In the genomic region with DNA sequence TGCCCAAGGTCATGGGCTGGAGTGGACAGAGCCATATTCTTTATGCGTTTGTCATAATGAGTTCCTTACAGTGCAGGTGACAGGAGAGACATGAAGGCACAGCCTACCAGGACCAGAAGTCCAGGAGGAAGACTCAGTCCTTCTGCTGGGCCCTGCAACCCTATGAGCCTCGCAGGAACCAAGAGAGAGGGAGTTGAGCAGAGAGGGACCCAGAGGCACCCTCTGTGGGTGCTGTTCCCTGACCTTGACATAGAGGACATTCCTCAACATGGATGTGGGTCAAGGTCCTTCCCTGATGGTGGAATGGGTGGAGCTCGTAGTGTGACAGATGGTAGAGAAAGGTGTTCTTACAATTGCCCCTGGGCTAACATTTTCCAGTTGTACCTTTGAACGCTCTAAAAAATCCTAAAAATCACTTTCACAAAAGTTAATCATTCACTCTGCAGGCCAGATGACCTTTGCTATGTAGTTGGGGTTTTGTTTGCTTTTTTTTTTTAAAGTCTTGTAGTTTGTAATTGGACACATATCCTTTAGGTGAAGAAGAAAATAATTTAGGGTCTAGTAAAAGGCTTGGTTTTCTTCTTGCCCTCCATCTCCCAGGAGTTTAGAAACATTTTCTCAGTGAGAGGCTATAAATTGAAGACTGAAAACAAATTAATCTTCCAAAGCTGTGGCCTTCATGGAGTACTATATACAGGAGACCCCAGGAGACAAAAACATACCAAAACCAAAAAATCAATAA, we compare ENCODE assay signal across 1 cellular context.
TF ChIP-seq lines count a peak whose summit lies in the region.

No MANE protein-coding gene starts in this region.

TF ChIP-seq in HepG2, 621 proteins besides CTCF, POLR2A, EP300 and RAD21 (continued from another document and continues in another):
- TF ChIP-seq, protein P1, sequence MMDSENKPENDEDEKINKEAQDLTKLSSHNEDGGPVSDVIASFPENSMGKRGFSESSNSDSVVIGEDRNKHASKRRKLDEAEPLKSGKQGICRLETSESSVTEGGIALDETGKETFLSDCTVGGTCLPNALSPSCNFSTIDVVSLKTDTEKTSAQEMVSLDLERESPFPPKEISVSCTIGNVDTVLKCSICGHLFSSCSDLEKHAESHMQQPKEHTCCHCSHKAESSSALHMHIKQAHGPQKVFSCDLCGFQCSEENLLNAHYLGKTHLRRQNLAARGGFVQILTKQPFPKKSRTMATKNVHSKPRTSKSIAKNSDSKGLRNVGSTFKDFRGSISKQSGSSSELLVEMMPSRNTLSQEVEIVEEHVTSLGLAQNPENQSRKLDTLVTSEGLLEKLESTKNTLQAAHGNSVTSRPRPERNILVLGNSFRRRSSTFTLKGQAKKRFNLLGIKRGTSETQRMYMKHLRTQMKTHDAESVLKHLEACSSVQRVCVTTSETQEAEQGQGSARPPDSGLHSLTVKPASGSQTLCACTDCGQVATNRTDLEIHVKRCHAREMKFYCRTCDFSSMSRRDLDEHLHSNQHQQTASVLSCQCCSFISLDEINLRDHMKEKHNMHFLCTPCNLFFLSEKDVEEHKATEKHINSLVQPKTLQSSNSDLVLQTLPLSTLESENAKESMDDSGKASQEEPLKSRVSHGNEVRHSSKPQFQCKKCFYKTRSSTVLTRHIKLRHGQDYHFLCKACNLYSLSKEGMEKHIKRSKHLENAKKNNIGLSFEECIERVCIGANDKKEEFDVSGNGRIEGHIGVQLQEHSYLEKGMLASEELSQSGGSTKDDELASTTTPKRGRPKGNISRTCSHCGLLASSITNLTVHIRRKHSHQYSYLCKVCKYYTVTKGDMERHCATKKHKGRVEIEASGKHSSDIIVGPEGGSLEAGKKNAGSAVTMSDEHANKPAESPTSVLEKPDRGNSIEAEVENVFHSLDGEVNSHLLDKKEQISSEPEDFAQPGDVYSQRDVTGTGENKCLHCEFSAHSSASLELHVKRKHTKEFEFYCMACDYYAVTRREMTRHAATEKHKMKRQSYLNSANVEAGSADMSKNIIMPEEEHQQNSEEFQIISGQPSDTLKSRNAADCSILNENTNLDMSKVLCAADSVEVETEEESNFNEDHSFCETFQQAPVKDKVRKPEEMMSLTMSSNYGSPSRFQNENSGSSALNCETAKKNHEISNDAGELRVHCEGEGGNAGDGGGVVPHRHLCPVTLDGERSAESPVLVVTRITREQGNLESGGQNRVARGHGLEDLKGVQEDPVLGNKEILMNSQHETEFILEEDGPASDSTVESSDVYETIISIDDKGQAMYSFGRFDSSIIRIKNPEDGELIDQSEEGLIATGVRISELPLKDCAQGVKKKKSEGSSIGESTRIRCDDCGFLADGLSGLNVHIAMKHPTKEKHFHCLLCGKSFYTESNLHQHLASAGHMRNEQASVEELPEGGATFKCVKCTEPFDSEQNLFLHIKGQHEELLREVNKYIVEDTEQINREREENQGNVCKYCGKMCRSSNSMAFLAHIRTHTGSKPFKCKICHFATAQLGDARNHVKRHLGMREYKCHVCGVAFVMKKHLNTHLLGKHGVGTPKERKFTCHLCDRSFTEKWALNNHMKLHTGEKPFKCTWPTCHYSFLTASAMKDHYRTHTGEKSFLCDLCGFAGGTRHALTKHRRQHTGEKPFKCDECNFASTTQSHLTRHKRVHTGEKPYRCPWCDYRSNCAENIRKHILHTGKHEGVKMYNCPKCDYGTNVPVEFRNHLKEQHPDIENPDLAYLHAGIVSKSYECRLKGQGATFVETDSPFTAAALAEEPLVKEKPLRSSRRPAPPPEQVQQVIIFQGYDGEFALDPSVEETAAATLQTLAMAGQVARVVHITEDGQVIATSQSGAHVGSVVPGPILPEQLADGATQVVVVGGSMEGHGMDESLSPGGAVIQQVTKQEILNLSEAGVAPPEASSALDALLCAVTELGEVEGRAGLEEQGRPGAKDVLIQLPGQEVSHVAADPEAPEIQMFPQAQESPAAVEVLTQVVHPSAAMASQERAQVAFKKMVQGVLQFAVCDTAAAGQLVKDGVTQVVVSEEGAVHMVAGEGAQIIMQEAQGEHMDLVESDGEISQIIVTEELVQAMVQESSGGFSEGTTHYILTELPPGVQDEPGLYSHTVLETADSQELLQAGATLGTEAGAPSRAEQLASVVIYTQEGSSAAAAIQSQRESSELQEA (CRISPR knock-in tag; IDR thresholded peaks at IDR 0.05; ENCODE audit: not compliant biosample characterization), result no peak
- TF ChIP-seq, protein P2, sequence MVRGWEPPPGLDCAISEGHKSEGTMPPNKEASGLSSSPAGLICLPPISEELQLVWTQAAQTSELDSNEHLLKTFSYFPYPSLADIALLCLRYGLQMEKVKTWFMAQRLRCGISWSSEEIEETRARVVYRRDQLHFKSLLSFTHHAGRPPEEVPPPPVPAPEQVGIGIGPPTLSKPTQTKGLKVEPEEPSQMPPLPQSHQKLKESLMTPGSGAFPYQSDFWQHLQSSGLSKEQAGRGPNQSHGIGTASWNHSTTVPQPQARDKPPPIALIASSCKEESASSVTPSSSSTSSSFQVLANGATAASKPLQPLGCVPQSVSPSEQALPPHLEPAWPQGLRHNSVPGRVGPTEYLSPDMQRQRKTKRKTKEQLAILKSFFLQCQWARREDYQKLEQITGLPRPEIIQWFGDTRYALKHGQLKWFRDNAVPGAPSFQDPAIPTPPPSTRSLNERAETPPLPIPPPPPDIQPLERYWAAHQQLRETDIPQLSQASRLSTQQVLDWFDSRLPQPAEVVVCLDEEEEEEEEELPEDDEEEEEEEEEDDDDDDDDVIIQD (CRISPR knock-in tag; IDR thresholded peaks at IDR 0.05; ENCODE audit: low read depth), result peak; percentile 47; the same call in 1 of the 2 replicates
- TF ChIP-seq ADNP (CRISPR knock-in tag; IDR thresholded peaks at IDR 0.05), result no peak
- TF ChIP-seq HOXA7 (CRISPR knock-in tag; IDR thresholded peaks at IDR 0.05), result no peak
- no peak for TF ChIP-seq ZNF549 (CRISPR knock-in tag; IDR thresholded peaks at IDR 0.05)
- TF ChIP-seq SP1 (IDR thresholded peaks at IDR 0.05), result no peak
- peak; percentile 15; the same call in 1 of the 2 replicates for TF ChIP-seq SP1 (CRISPR knock-in tag; IDR thresholded peaks at IDR 0.05)
- TF ChIP-seq, protein P3, sequence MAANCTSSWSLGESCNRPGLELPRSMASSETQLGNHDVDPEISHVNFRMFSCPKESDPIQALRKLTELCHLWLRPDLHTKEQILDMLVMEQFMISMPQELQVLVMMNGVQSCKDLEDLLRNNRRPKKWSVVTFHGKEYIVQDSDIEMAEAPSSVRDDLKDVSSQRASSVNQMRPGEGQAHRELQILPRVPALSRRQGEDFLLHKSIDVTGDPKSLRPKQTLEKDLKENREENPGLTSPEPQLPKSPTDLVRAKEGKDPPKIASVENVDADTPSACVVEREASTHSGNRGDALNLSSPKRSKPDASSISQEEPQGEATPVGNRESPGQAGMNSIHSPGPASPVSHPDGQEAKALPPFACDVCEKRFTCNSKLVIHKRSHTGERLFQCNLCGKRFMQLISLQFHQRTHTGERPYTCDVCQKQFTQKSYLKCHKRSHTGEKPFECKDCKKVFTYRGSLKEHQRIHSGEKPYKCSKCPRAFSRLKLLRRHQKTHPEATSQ (CRISPR knock-in tag; IDR thresholded peaks at IDR 0.05; ENCODE audit: borderline replicate concordance), result no peak
- peak; percentile 84 for TF ChIP-seq ZNF264 (CRISPR knock-in tag; IDR thresholded peaks at IDR 0.05)
- no peak for TF ChIP-seq ELF1 (CRISPR knock-in tag; IDR thresholded peaks at IDR 0.05)
- no peak for TF ChIP-seq BCL3 (CRISPR knock-in tag; IDR thresholded peaks at IDR 0.05)
- 0 out of 2 replicates have a peak, but pooled peaks have one; percentile 19 for TF ChIP-seq ZSCAN21 (CRISPR knock-in tag; IDR thresholded peaks at IDR 0.05; ENCODE audit: borderline replicate concordance)
- TF ChIP-seq ZFAT (CRISPR knock-in tag; conservative IDR thresholded peaks at IDR 0.05), result no peak
- no peak for TF ChIP-seq CREBL2 (CRISPR knock-in tag; IDR thresholded peaks at IDR 0.05; ENCODE audit: borderline replicate concordance)
- TF ChIP-seq, protein P4, sequence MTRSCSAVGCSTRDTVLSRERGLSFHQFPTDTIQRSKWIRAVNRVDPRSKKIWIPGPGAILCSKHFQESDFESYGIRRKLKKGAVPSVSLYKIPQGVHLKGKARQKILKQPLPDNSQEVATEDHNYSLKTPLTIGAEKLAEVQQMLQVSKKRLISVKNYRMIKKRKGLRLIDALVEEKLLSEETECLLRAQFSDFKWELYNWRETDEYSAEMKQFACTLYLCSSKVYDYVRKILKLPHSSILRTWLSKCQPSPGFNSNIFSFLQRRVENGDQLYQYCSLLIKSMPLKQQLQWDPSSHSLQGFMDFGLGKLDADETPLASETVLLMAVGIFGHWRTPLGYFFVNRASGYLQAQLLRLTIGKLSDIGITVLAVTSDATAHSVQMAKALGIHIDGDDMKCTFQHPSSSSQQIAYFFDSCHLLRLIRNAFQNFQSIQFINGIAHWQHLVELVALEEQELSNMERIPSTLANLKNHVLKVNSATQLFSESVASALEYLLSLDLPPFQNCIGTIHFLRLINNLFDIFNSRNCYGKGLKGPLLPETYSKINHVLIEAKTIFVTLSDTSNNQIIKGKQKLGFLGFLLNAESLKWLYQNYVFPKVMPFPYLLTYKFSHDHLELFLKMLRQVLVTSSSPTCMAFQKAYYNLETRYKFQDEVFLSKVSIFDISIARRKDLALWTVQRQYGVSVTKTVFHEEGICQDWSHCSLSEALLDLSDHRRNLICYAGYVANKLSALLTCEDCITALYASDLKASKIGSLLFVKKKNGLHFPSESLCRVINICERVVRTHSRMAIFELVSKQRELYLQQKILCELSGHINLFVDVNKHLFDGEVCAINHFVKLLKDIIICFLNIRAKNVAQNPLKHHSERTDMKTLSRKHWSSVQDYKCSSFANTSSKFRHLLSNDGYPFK (CRISPR knock-in tag; IDR thresholded peaks at IDR 0.05; ENCODE audit: borderline replicate concordance), result no peak
- no peak; the same call in 1 of the 2 replicates for TF ChIP-seq ETV5 (CRISPR knock-in tag; IDR thresholded peaks at IDR 0.05; ENCODE audit: borderline replicate concordance)
- no peak for TF ChIP-seq MNT (IDR thresholded peaks at IDR 0.05)
- TF ChIP-seq ISL2 (CRISPR knock-in tag; IDR thresholded peaks at IDR 0.05), result peak; percentile 92
- TF ChIP-seq ZNF235 (CRISPR knock-in tag; IDR thresholded peaks at IDR 0.05; ENCODE audit: borderline replicate concordance), result no peak
- TF ChIP-seq, protein P5, sequence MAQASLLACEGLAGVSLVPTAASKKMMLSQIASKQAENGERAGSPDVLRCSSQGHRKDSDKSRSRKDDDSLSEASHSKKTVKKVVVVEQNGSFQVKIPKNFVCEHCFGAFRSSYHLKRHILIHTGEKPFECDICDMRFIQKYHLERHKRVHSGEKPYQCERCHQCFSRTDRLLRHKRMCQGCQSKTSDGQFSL (CRISPR knock-in tag; IDR thresholded peaks at IDR 0.05), result no peak
- TF ChIP-seq HMG20A (CRISPR knock-in tag; IDR thresholded peaks at IDR 0.05; ENCODE audit: borderline replicate concordance), result peak; percentile 85
- no peak for TF ChIP-seq ZC3H4 (CRISPR knock-in tag; IDR thresholded peaks at IDR 0.05; ENCODE audit: borderline replicate concordance)
- TF ChIP-seq, protein P6, sequence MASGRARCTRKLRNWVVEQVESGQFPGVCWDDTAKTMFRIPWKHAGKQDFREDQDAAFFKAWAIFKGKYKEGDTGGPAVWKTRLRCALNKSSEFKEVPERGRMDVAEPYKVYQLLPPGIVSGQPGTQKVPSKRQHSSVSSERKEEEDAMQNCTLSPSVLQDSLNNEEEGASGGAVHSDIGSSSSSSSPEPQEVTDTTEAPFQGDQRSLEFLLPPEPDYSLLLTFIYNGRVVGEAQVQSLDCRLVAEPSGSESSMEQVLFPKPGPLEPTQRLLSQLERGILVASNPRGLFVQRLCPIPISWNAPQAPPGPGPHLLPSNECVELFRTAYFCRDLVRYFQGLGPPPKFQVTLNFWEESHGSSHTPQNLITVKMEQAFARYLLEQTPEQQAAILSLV (CRISPR knock-in tag; IDR thresholded peaks at IDR 0.05; ENCODE audit: borderline replicate concordance), result 0 out of 2 replicates have a peak, but pooled peaks have one; percentile 39
- no peak for TF ChIP-seq MTF1 (CRISPR knock-in tag; IDR thresholded peaks at IDR 0.05)
- TF ChIP-seq ZNF17 (CRISPR knock-in tag; IDR thresholded peaks at IDR 0.05), result no peak
- peak; percentile 51; the same call in 1 of the 2 replicates for TF ChIP-seq MYC (CRISPR knock-in tag; IDR thresholded peaks at IDR 0.05; ENCODE audit: borderline replicate concordance)
- TF ChIP-seq RCOR2 (CRISPR knock-in tag; IDR thresholded peaks at IDR 0.05), result peak; percentile 86
- no peak for TF ChIP-seq ZBTB1 (CRISPR knock-in tag; IDR thresholded peaks at IDR 0.05; ENCODE audit: borderline replicate concordance)
- TF ChIP-seq GTF3A (CRISPR knock-in tag; conservative IDR thresholded peaks at IDR 0.05), result no peak
- no peak for TF ChIP-seq ZNF552 (CRISPR knock-in tag; IDR thresholded peaks at IDR 0.05; ENCODE audit: borderline replicate concordance)
- TF ChIP-seq ZNF225 (CRISPR knock-in tag; IDR thresholded peaks at IDR 0.05), result no peak
- TF ChIP-seq, protein P7, sequence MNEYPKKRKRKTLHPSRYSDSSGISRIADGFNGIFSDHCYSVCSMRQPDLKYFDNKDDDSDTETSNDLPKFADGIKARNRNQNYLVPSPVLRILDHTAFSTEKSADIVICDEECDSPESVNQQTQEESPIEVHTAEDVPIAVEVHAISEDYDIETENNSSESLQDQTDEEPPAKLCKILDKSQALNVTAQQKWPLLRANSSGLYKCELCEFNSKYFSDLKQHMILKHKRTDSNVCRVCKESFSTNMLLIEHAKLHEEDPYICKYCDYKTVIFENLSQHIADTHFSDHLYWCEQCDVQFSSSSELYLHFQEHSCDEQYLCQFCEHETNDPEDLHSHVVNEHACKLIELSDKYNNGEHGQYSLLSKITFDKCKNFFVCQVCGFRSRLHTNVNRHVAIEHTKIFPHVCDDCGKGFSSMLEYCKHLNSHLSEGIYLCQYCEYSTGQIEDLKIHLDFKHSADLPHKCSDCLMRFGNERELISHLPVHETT (CRISPR knock-in tag; conservative IDR thresholded peaks at IDR 0.05), result no peak
- no peak for TF ChIP-seq KMT2B (CRISPR knock-in tag; IDR thresholded peaks at IDR 0.05)
